ENCODE assay signal across 16 cellular contexts in genomic region chr18:37266290-37266689, GRCh38.
DNase-seq lines count a peak whose midpoint lies in the region; TF ChIP-seq lines count a peak whose summit lies in the region.
"Had no signal": no experiment of that assay in that cellular context is flagged by ENCODE, and none has a peak within 500 bp of the region (broad histone marks: within the 10 kb centered on the region; RNA-seq: fewer than 3 reads in every experiment).

No MANE protein-coding gene starts in this region.

- no peak overlapping the region for H2BK12ac ChIP-seq in H9 (ENCODE audit: insufficient read length, low read depth, low read length)

- no peak overlapping the region for H3K27ac Mint-ChIP-seq in H9
- H3K27ac Mint-ChIP-seq: activated CD4-positive, alpha-beta T cell treated with anti-CD3 and anti-CD28 coated beads, Interleukin-2, amount 10 ng/mL, durations not matched to agents 7 days and 5 days; T-cell had no signal

- no peak overlapping the region for H3K4me3 ChIP-seq in BJ (ENCODE audit: low read depth, low read length)
- no peak overlapping the region for H3K4me3 ChIP-seq in uterus

- POLR2A ChIA-PET in BJ (lab: Charles Lee) (no interaction called here), RWPE1 (lab: Yijun Ruan, JAX; ENCODE audit: low non-redundant PET) (no interaction called here)

- no peak overlapping the region for H3K9ac ChIP-seq in H9 (ENCODE audit: extremely low read depth, insufficient read length, low read length)

- TF ChIP-seq POLR2A in uterus (IDR thresholded peaks at IDR 0.05): no peak

- no peak overlapping the region for H3K4me2 ChIP-seq in H9 (ENCODE audit: insufficient read depth, insufficient read length, low read length)

- no peaks in the 10 kb centered on the region for H3K27me3 ChIP-seq in BJ (ENCODE audit: control insufficient read depth, insufficient read depth, low read length)
- no peaks in the 10 kb centered on the region for H3K27me3 ChIP-seq in H9 (ENCODE audit: insufficient read depth, low read length)
- no peaks in the 10 kb centered on the region for H3K27me3 ChIP-seq in uterus

- peaks cover 0 to 2% of the 10 kb centered on the region in 2 experiments; a peak in 2 of 5 replicates for H3K9me3 Mint-ChIP-seq in H9
- H3K9me3 Mint-ChIP-seq: activated CD4-positive, alpha-beta T cell treated with anti-CD3 and anti-CD28 coated beads, Interleukin-2, amount 10 ng/mL, durations not matched to agents 7 days and 5 days had no signal

- no peak overlapping the region for H2AK5ac ChIP-seq in H9 (ENCODE audit: insufficient read length, low read length)

- H3K4me3 Mint-ChIP-seq in H9: no peak overlapping the region
- H3K4me3 Mint-ChIP-seq: activated CD4-positive, alpha-beta T cell treated with anti-CD3 and anti-CD28 coated beads, Interleukin-2, amount 10 ng/mL, durations not matched to agents 7 days and 5 days; T-cell had no signal

- H3K79me2 ChIP-seq in H9 (ENCODE audit: insufficient read depth, low read length): no peaks in the 10 kb centered on the region

- peaks cover 36% of the 10 kb centered on the region for H3K27me3 Mint-ChIP-seq in H9 (ENCODE audit: low read depth)
- H3K27me3 Mint-ChIP-seq: activated CD4-positive, alpha-beta T cell treated with anti-CD3 and anti-CD28 coated beads, Interleukin-2, amount 10 ng/mL, durations not matched to agents 7 days and 5 days had no signal

- no peak overlapping the region for H2BK120ac ChIP-seq in H9 (ENCODE audit: low read depth, low read length, poor library complexity, severe bottlenecking)

- no peaks in the 10 kb centered on the region for H3K4me1 Mint-ChIP-seq in H9
- H3K4me1 Mint-ChIP-seq: activated CD4-positive, alpha-beta T cell treated with anti-CD3 and anti-CD28 coated beads, Interleukin-2, amount 10 ng/mL, durations not matched to agents 7 days and 5 days; T-cell had no signal

- DNase-seq in BJ (ENCODE audit: low read depth) (no peak), H9 (no peak), RWPE1 (ENCODE audit: low spot score) (no peak), islet precursor cell (peak; percentile 80), A172 (ENCODE audit: low spot score) (no peak), NCI-H1417 (lab: John Stamatoyannopoulos, UW) (no peak), activated gamma-delta T cell treated with Interleukin-2 at 50 U/mL for 16 hours (no peak), uterus (no peak)
- DNase-seq: activated CD4-positive, alpha-beta T cell treated with anti-CD3 and anti-CD28 coated beads, Interleukin-2, amount 10 ng/mL, durations not matched to agents 7 days and 5 days; activated gamma-delta T cell; C1 segment of cervical spinal cord; GDM1; NCI-H1436; stimulated activated CD4-positive, alpha-beta T cell treated with anti-CD3 and anti-CD28 coated beads, Interleukin-4, amount 100 ng/mL, for 1 hour; stimulated activated naive CD4-positive, alpha-beta T cell; T-cell had no signal

- no peaks in the 10 kb centered on the region for H3K36me3 ChIP-seq in BJ (ENCODE audit: control insufficient read depth, insufficient read depth, low read length)
- H3K36me3 ChIP-seq in uterus: no peaks in the 10 kb centered on the region

- H4K91ac ChIP-seq in H9 (ENCODE audit: insufficient read length, low read depth, low read length): no peak overlapping the region

- no peak overlapping the region for H3T11ph ChIP-seq in H9 (ENCODE audit: low read length)

- H3K79me1 ChIP-seq in H9 (ENCODE audit: insufficient read depth, low read depth, low read length, poor library complexity, severe bottlenecking): no peaks in the 10 kb centered on the region

- H4K20me1 ChIP-seq in H9 (ENCODE audit: control insufficient read depth, insufficient read depth, insufficient read length): no peaks in the 10 kb centered on the region

- H2BK20ac ChIP-seq in H9 (ENCODE audit: low read depth, low read length, poor library complexity, severe bottlenecking): no peak overlapping the region

- H3K23me2 ChIP-seq in H9 (ENCODE audit: insufficient read length, low read depth, low read length, poor library complexity, severe bottlenecking): no peaks in the 10 kb centered on the region

- H3K9me3 ChIP-seq in H9 (ENCODE audit: control insufficient read depth, low read depth, low read length): no peaks in the 10 kb centered on the region
- no peaks in the 10 kb centered on the region for H3K9me3 ChIP-seq in uterus

- intact Hi-C loops in uterus (cut with DNase I; ENCODE audit: low total_unique reads): no loop called here

- H4K5ac ChIP-seq in H9 (ENCODE audit: insufficient read length, low read depth, low read length): no peak overlapping the region

- no peak overlapping the region for H3K18ac ChIP-seq in H9 (ENCODE audit: insufficient read length, low read depth, low read length)

- no peak overlapping the region for H4K8ac ChIP-seq in H9 (replicated peaks; ENCODE audit: insufficient read length, low read depth, low read length)

- no CpG with 5 or more reads among the region's 13 CpGs for WGBS in H9 (ENCODE audit: extremely low coverage, insufficient read length, low lambda C conversion rate)

- H3K27ac ChIP-seq in H9 (ENCODE audit: insufficient read length, low read depth, low read length) (no peak overlapping the region), RWPE1 (no peak overlapping the region), uterus (no peak overlapping the region)

- CTCF ChIA-PET in BJ (lab: Yijun Ruan, JAX) (no interaction called here), RWPE1 (lab: Yijun Ruan, JAX) (no interaction called here)

- H3K4me1 ChIP-seq in H9 (ENCODE audit: insufficient read depth, low read length) (no peaks in the 10 kb centered on the region), uterus (no peaks in the 10 kb centered on the region)

- H3K14ac ChIP-seq in H9 (ENCODE audit: insufficient read depth, low read length): no peak overlapping the region; the same call in 1 of the 2 replicates

- H2BK15ac ChIP-seq in H9 (ENCODE audit: low read depth, low read length): no peak overlapping the region

- TF ChIP-seq CTCF in BJ (IDR thresholded peaks at IDR 0.05; ENCODE audit: insufficient read depth, low read depth, low read length) (0 out of 2 replicates have a peak, but pooled peaks have one; percentile 5), H9 (conservative IDR thresholded peaks at IDR 0.05) (peak; percentile 65), RWPE1 (conservative IDR thresholded peaks at IDR 0.05; ENCODE audit: low read depth) (0 out of 2 replicates have a peak, but pooled peaks have one; percentile 7), uterus (IDR thresholded peaks at IDR 0.05) (no peak)

- no peak overlapping the region for H2BK5ac ChIP-seq in H9 (ENCODE audit: insufficient read length, low read length)

- H3K4ac ChIP-seq in H9 (ENCODE audit: low read depth, low read length): no peak overlapping the region

- H3K23ac ChIP-seq in H9 (ENCODE audit: insufficient read length, low read depth, low read length): no peak overlapping the region

- H2AFZ ChIP-seq in H9 (ENCODE audit: low read length): no peak overlapping the region

- H3K56ac ChIP-seq in H9 (ENCODE audit: insufficient read length, low read depth, low read length): no peak overlapping the region

- no peaks in the 10 kb centered on the region for H3K36me3 Mint-ChIP-seq in H9 (ENCODE audit: insufficient read depth in 1 of 3, low read depth in 3 of 3)
- H3K36me3 Mint-ChIP-seq: T-cell had no signal

Comparison
In these comparisons a context has a peak if more than half of its experiments do, and no peak if none do; other contexts are left out.
1. CTCF ChIP-seq: peak in BJ (single experiment), H9 (single experiment) and RWPE1 (single experiment); none in uterus (0 of 4).